ENCODE assay signal across 8 cellular contexts in genomic region chr3:183895296-183895695, GRCh38. TPM values are rescaled to one million over a fixed set of nuclear protein-coding genes. Genes with fewer than 3 reads are reported as not detected.
A peak's percentile ranks its signal among the peaks of the same experiment; 100 is the strongest.
DNase-seq lines count a peak whose midpoint lies in the region; ATAC-seq and TF ChIP-seq lines count a peak whose summit lies in the region.

No MANE protein-coding gene starts in this region.

- ATAC-seq in left cardiac atrium (peak; percentile 72 to 76), sciatic nerve (peak; percentile 78)

- 0 out of 2 replicates have a peak, but pooled peaks cover 5% of the 10 kb centered on the region for H3K4me1 Mint-ChIP-seq in HFFc6 (ENCODE audit: low read depth)

- no peak overlapping the region for H3K4me3 Mint-ChIP-seq in HFFc6

- H3K36me3 Mint-ChIP-seq in HFFc6 (ENCODE audit: low read depth): no peaks in the 10 kb centered on the region

- H3K27me3 Mint-ChIP-seq in HFFc6 (ENCODE audit: insufficient read depth): peaks cover 10% of the 10 kb centered on the region

- DNase-seq in DMS79 (lab: John Stamatoyannopoulos, UW): peak; percentile 25
- peak; percentile 43 for DNase-seq in HFFc6
- peak; percentile 25 for DNase-seq in NCI-H748 treated with DMSO at 0.1 percent for 48 hours (lab: John Stamatoyannopoulos, UW)
- DNase-seq in activated naive CD4-positive, alpha-beta T cell treated with anti-CD3 and anti-CD28 coated beads, Interleukin-2, amount 50 U/mL, for 16 hours: peak; percentile 23
- no peak for DNase-seq in left cardiac atrium
- no peak for DNase-seq in sciatic nerve (ENCODE audit: low spot score)
- no peak for DNase-seq in ureter (ENCODE audit: low spot score)
- DNase-seq in cerebellar nuclear complex (lab: John Stamatoyannopoulos, UW): no peak

- H3K27ac Mint-ChIP-seq in HFFc6: no peak overlapping the region

- intact Hi-C loops in left cardiac atrium (cut with DNase I) (loop anchor here (5.0 to 10.0 kb wide), 2 partner anchors 360 to 392 kb away; no protein-coding TSS in a partner anchor), sciatic nerve (cut with DNase I) (loop anchor here (10.0 kb wide), 1 partner anchor 240 kb away; the partner anchor contains the start of gene EIF2B5)

- peak; percentile 90 for TF ChIP-seq CTCF in HFFc6 (IDR thresholded peaks at IDR 0.05)

- H3K9me3 Mint-ChIP-seq in HFFc6: no peaks in the 10 kb centered on the region; the same call in 1 of the 2 replicates

RNA-seq across cellular contexts. Expression of gene PARL, which starts 10.6 kb away (rescaled TPM):
- 10 to 100 TPM; 64.7 to 82.5 (median 81.4) TPM for total RNA-seq in HFFc6 (2021; fragmentation: NEBNext Ultra II Directional; extraction: Animal tissue kit (Norgen Biotek cat#: 25700))
- 10 to 100 TPM; 51.7 to 81.1 TPM for total RNA-seq in left cardiac atrium
- total RNA-seq in sciatic nerve: 57.2 TPM
- total RNA-seq in ureter: 75.0 TPM

Comparison
In these comparisons a context has a peak if more than half of its experiments do, and no peak if none do; other contexts are left out.
1. DNase-seq: peak in DMS79 (single experiment), HFFc6 (single experiment), NCI-H748 treated with DMSO at 0.1 percent for 48 hours (single experiment) and activated naive CD4-positive, alpha-beta T cell treated with anti-CD3 and anti-CD28 coated beads, Interleukin-2, amount 50 U/mL, for 16 hours (single experiment); none in left cardiac atrium (single experiment), sciatic nerve (single experiment), ureter (single experiment) and cerebellar nuclear complex (0 of 2).